ENCODE assay signal across 8 cellular contexts in the genomic region with DNA sequence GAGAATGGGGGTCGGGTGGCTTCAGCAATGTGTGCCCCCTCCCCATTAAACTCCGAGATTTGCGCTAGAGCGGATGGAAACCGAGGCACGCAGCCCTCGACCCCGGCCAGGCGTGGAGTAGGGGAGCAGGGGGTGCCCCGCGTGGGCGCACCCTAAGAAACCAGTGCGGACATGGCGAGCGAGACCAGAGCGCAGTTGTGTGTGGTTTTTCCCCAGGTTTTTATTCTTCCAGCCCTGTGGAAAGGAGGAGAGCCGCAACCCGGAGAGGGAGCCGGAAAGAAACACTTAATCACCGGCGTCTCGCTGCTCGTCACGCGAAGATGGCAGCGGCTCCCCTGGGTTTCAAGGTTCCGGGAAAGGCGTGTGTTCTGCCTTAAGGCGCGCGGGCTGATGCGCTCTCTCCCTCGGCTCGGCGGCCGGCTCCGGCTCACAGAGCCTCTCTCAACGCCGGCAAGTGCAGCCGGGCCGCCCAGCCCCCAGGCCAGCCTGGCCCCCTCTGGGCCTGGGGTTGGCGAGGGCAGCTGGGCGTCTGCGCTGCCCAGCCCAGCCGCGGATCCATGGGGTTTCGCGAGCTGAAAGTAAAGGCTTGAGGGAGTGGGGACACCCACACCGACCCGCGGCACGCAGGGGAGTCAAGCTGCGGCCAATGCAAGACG.
DNase-seq lines count a peak whose midpoint lies in the region; ATAC-seq and TF ChIP-seq lines count a peak whose summit lies in the region.

No MANE protein-coding gene starts in this region.

- H3K27ac ChIP-seq in caudate nucleus (ENCODE audit: low read depth, low read length) (peak overlapping the region; percentile 58), left lung (peak overlapping the region; percentile 77 to 78)

- H3K4me1 ChIP-seq in left lung: peaks cover 6 to 60% of the 10 kb centered on the region in 2 donors

- no peak for TF ChIP-seq CTCF in left lung (IDR thresholded peaks at IDR 0.05)

- peak; percentile 1 for ATAC-seq in left lung
- ATAC-seq in GM19023 (IDR thresholded peaks at IDR 0.05; ENCODE audit: unreplicated experiment): no peak
- no peak for ATAC-seq in GM18861 (IDR thresholded peaks at IDR 0.05; ENCODE audit: unreplicated experiment)

- no peaks in the 10 kb centered on the region for H3K36me3 ChIP-seq in left lung

- DNase-seq in EL: peak; percentile 54
- peak; percentile 72 for DNase-seq in RPMI7951 (ENCODE audit: low read depth)
- peak in 13 of 61 donors; percentile 2 to 55 (median 24) for DNase-seq in caudate nucleus (lab: John Stamatoyannopoulos, UW)
- DNase-seq in left lung: peak in 1 of 2 donors; percentile 81
- peak; percentile 6 for DNase-seq in superior temporal gyrus (ENCODE audit: extremely low spot score)
- no peak for DNase-seq in effector CD8-positive, alpha-beta T cell (lab: John Stamatoyannopoulos, UW)

- peaks cover 0 to 51% of the 10 kb centered on the region in 2 donors for H3K27me3 ChIP-seq in left lung

- no peaks in the 10 kb centered on the region for H3K9me3 ChIP-seq in left lung

- intact Hi-C loops in left lung (cut with DNase I): loop anchor here in 1 of 2 donors (10.0 kb wide), 1 partner anchor 157 kb away; no protein-coding TSS in a partner anchor

- peak overlapping the region; percentile 25 to 42 for H3K4me3 ChIP-seq in left lung
